ENCODE assay signal across 30 cellular contexts in genomic region chr11:62811659-62812058, GRCh38. TPM values are rescaled to one million over a fixed set of nuclear protein-coding genes. Genes with fewer than 3 reads are reported as not detected.
"Had no signal": no experiment of that assay in that cellular context is flagged by ENCODE, and none has a peak within 500 bp of the region (broad histone marks: within the 10 kb centered on the region; RNA-seq: fewer than 3 reads in every experiment).

No MANE protein-coding gene starts in this region.

- H3K9me3 ChIP-seq: esophagus squamous epithelium, right atrium auricular region, spleen, uterus had no signal

- H3K4me3 ChIP-seq: esophagus squamous epithelium, right atrium auricular region, spleen, uterus had no signal

- H3K36me3 ChIP-seq: uterus had no signal

- H3K4me1 ChIP-seq: uterus had no signal

- H3K27me3 ChIP-seq: esophagus squamous epithelium, right atrium auricular region, spleen, uterus had no signal

- DNase-seq: activated CD4-positive, alpha-beta memory T cell treated with anti-CD3 and anti-CD28 coated beads, Interleukin-2, amount 10 ng/mL, durations not matched to agents 7 days and 5 days; activated CD4-positive, alpha-beta T cell treated with anti-CD3 and anti-CD28 coated beads for 1 hour; activated CD4-positive, alpha-beta T cell treated with anti-CD3 and anti-CD28 coated beads, Interleukin-2, amount 10 ng/mL, durations not matched to agents 7 days and 5 days; activated CD8-positive, alpha-beta memory T cell treated with anti-CD3 and anti-CD28 coated beads, Interleukin-2, amount 50 U/mL, for 48 hours; activated T-cell treated with anti-CD3 and anti-CD28 coated beads, Interleukin-2, amount 50 U/mL, for 24 hours; anterior cingulate cortex; dermis blood vessel endothelial cell; effector CD4-positive, alpha-beta T cell; esophagus squamous epithelium; hippocampal formation; kidney; left colon; naive B cell; nucleus accumbens; spleen; substantia nigra; uterus had no signal

- H3K27ac ChIP-seq: epithelial cell of prostate, esophagus squamous epithelium, right atrium auricular region, spleen, uterus had no signal

- H3K4me3 Mint-ChIP-seq: activated CD4-positive, alpha-beta memory T cell treated with anti-CD3 and anti-CD28 coated beads, Interleukin-2, amount 10 ng/mL, durations not matched to agents 7 days and 5 days; activated CD4-positive, alpha-beta T cell treated with anti-CD3 and anti-CD28 coated beads, Interleukin-2, amount 10 ng/mL, durations not matched to agents 7 days and 5 days; activated naive CD4-positive, alpha-beta T cell treated with anti-CD3 and anti-CD28 coated beads, Interleukin-2, amount 50 U/mL, for 24 hours; activated T-cell treated with anti-CD3 and anti-CD28 coated beads, Interleukin-2, amount 50 U/mL, for 24 hours; central memory CD8-positive, alpha-beta T cell; mesothelial cell of epicardium; stimulated activated naive CD8-positive, alpha-beta T cell treated with anti-CD3 and anti-CD28 coated beads, Interleukin-15, Interleukin-2, amounts not matched to agents 100 ng/mL and 50 ng/mL, for 24 hours; T-helper 1 cell treated with Interleukin-12 subunit alpha and Interleukin-12 subunit beta and Interleukin-4 antibody, amounts not matched to agents 30 μg/mL and 1 μg/mL, for 36 hours; type B pancreatic cell; WTC11 had no signal

- H3K36me3 Mint-ChIP-seq: activated naive CD4-positive, alpha-beta T cell treated with anti-CD3 and anti-CD28 coated beads, Interleukin-2, amount 50 U/mL, for 24 hours; naive B cell; WTC11 had no signal

- H3K27ac Mint-ChIP-seq: activated CD4-positive, alpha-beta memory T cell treated with anti-CD3 and anti-CD28 coated beads, Interleukin-2, amount 10 ng/mL, durations not matched to agents 7 days and 5 days; activated CD4-positive, alpha-beta T cell treated with anti-CD3 and anti-CD28 coated beads, Interleukin-2, amount 10 ng/mL, durations not matched to agents 7 days and 5 days; activated T-helper 2 cell treated with anti-CD3 and anti-CD28 coated beads, Interferon-gamma antibody, Interleukin-2, Interleukin-4, amounts not matched to agents 10 μg/mL and 5 μg/mL and 100 μg/mL, durations not matched to agents 14 hours and 24 hours and 36 hours; T-helper 1 cell treated with Interleukin-12 subunit alpha and Interleukin-12 subunit beta and Interleukin-4 antibody, amounts not matched to agents 30 μg/mL and 1 μg/mL, for 36 hours; type B pancreatic cell; WTC11 had no signal

- H3K9me3 Mint-ChIP-seq: activated CD4-positive, alpha-beta memory T cell treated with anti-CD3 and anti-CD28 coated beads, Interleukin-2, amount 10 ng/mL, durations not matched to agents 7 days and 5 days; activated CD4-positive, alpha-beta T cell treated with anti-CD3 and anti-CD28 coated beads, Interleukin-2, amount 10 ng/mL, durations not matched to agents 7 days and 5 days; activated naive CD4-positive, alpha-beta T cell treated with anti-CD3 and anti-CD28 coated beads, Interleukin-2, amount 50 U/mL, for 24 hours; activated T-cell treated with anti-CD3 and anti-CD28 coated beads, Interleukin-2, amount 50 U/mL, for 24 hours; activated T-helper 2 cell treated with anti-CD3 and anti-CD28 coated beads, Interferon-gamma antibody, Interleukin-2, Interleukin-4, amounts not matched to agents 10 μg/mL and 5 μg/mL and 100 μg/mL, durations not matched to agents 14 hours and 24 hours and 36 hours; central memory CD8-positive, alpha-beta T cell; mesothelial cell of epicardium; naive B cell; stimulated activated naive CD8-positive, alpha-beta T cell treated with anti-CD3 and anti-CD28 coated beads, Interleukin-15, Interleukin-2, amounts not matched to agents 100 ng/mL and 50 ng/mL, for 24 hours; T-helper 1 cell treated with Interleukin-12 subunit alpha and Interleukin-12 subunit beta and Interleukin-4 antibody, amounts not matched to agents 30 μg/mL and 1 μg/mL, for 36 hours; type B pancreatic cell; WTC11 had no signal

- ATAC-seq: WTC11 had no signal

- H3K27me3 Mint-ChIP-seq: activated CD4-positive, alpha-beta memory T cell treated with anti-CD3 and anti-CD28 coated beads, Interleukin-2, amount 10 ng/mL, durations not matched to agents 7 days and 5 days; activated CD4-positive, alpha-beta T cell treated with anti-CD3 and anti-CD28 coated beads, Interleukin-2, amount 10 ng/mL, durations not matched to agents 7 days and 5 days; activated naive CD4-positive, alpha-beta T cell treated with anti-CD3 and anti-CD28 coated beads, Interleukin-2, amount 50 U/mL, for 24 hours; activated T-cell treated with anti-CD3 and anti-CD28 coated beads, Interleukin-2, amount 50 U/mL, for 24 hours; central memory CD8-positive, alpha-beta T cell; naive B cell; stimulated activated naive CD8-positive, alpha-beta T cell treated with anti-CD3 and anti-CD28 coated beads, Interleukin-15, Interleukin-2, amounts not matched to agents 100 ng/mL and 50 ng/mL, for 24 hours; type B pancreatic cell had no signal

RNA-seq across cellular contexts. Expression of gene TEX54, which starts 21.0 kb away (rescaled TPM):
- total RNA-seq: activated CD4-positive, alpha-beta memory T cell treated with anti-CD3 and anti-CD28 coated beads, Interleukin-2, amount 10 ng/mL, durations not matched to agents 7 days and 5 days; activated T-helper 2 cell treated with anti-CD3 and anti-CD28 coated beads, Interferon-gamma antibody, Interleukin-2, Interleukin-4, amounts not matched to agents 10 μg/mL and 5 μg/mL and 100 μg/mL, durations not matched to agents 14 hours and 24 hours and 36 hours; bronchial epithelial cell; dermis blood vessel endothelial cell; esophagus squamous epithelium; frontal cortex; kidney; left colon; liver; mesothelial cell of epicardium; right atrium auricular region; spleen; uterus; WTC11 had no signal
